Comparison of ENCODE assay signal across 10 cellular contexts in genomic region chr11:121389651-121390050, GRCh38.
DNase-seq lines count a peak whose midpoint lies in the region; ATAC-seq and TF ChIP-seq lines count a peak whose summit lies in the region.
"Had no signal": no experiment of that assay in that cellular context is flagged by ENCODE, and none has a peak within 500 bp of the region (broad histone marks: within the 10 kb centered on the region; RNA-seq: fewer than 3 reads in every experiment).

No MANE protein-coding gene starts in this region.

- H3K36me3 ChIP-seq in testis (ENCODE audit: low read depth, missing control alignments), result no peaks in the 10 kb centered on the region

- 41 to 48% methylated on average over 8 of the region's 8 CpGs for WGBS in testis, 2 donors

- H3K4me3 ChIP-seq in testis, result no peak overlapping the region

- DNase-seq in DMS 273 (lab: John Stamatoyannopoulos, UW; ENCODE audit: unreplicated experiment) (peak; percentile 74), DMS 273 treated with DMSO at 0.1 percent for 48 hours (lab: John Stamatoyannopoulos, UW) (no peak), caudate nucleus (lab: John Stamatoyannopoulos, UW) (peak in 45 of 61 donors; percentile 3 to 99 (median 16)), kidney tubule cell (ENCODE audit: low spot score) (peak; percentile 18), testis (peak; percentile 50), HK-2 (ENCODE audit: unreplicated experiment) (no peak), OCI-M2 (lab: John Stamatoyannopoulos, UW; ENCODE audit: unreplicated experiment) (no peak)
- no peak for DNase-seq in stimulated activated effector memory CD8-positive, alpha-beta T cell treated with anti-CD3 and anti-CD28 coated beads, Interleukin-12 subunit alpha, Interleukin-12 subunit beta, amount 100 ng/mL, for 72 hours (ENCODE audit: low spot score in 2 of 2)
- DNase-seq: activated gamma-delta T cell had no signal

- peaks cover 6% of the 10 kb centered on the region for H3K4me1 Mint-ChIP-seq in stimulated activated effector memory CD8-positive, alpha-beta T cell treated with anti-CD3 and anti-CD28 coated beads, Interleukin-12 subunit alpha, Interleukin-12 subunit beta, amount 100 ng/mL, for 72 hours

- no peak overlapping the region for H3K27ac ChIP-seq in caudate nucleus (ENCODE audit: low read depth, low read length)
- H3K27ac ChIP-seq in testis, result no peak overlapping the region
- H3K27ac ChIP-seq: 22Rv1 had no signal

- intact Hi-C loops in testis (cut with DNase I; ENCODE audit: low total_unique reads), result no loop called here

- no peaks in the 10 kb centered on the region for H3K9me3 Mint-ChIP-seq in stimulated activated effector memory CD8-positive, alpha-beta T cell treated with anti-CD3 and anti-CD28 coated beads, Interleukin-12 subunit alpha, Interleukin-12 subunit beta, amount 100 ng/mL, for 72 hours

- H3K27ac Mint-ChIP-seq in stimulated activated effector memory CD8-positive, alpha-beta T cell treated with anti-CD3 and anti-CD28 coated beads, Interleukin-12 subunit alpha, Interleukin-12 subunit beta, amount 100 ng/mL, for 72 hours, result no peak overlapping the region

- no peaks in the 10 kb centered on the region for H3K36me3 Mint-ChIP-seq in stimulated activated effector memory CD8-positive, alpha-beta T cell treated with anti-CD3 and anti-CD28 coated beads, Interleukin-12 subunit alpha, Interleukin-12 subunit beta, amount 100 ng/mL, for 72 hours

- no peak for ATAC-seq in stimulated activated effector memory CD8-positive, alpha-beta T cell treated with anti-CD3 and anti-CD28 coated beads, Interleukin-12 subunit alpha, Interleukin-12 subunit beta, amount 100 ng/mL, for 72 hours

- no peak for TF ChIP-seq POLR2A in testis (IDR thresholded peaks at IDR 0.05)

- no peaks in the 10 kb centered on the region for H3K27me3 ChIP-seq in testis

- peaks cover 10% of the 10 kb centered on the region for H3K4me1 ChIP-seq in testis

- no peak for TF ChIP-seq CTCF in testis (IDR thresholded peaks at IDR 0.05)

- no peaks in the 10 kb centered on the region for H3K9me3 ChIP-seq in testis

- H3K4me3 Mint-ChIP-seq in stimulated activated effector memory CD8-positive, alpha-beta T cell treated with anti-CD3 and anti-CD28 coated beads, Interleukin-12 subunit alpha, Interleukin-12 subunit beta, amount 100 ng/mL, for 72 hours, result no peak overlapping the region

Comparison
In these comparisons a context has a peak if more than half of its experiments do, and no peak if none do; other contexts are left out.
1. DNase-seq: peak in DMS 273 (single experiment), caudate nucleus (45 of 61), kidney tubule cell (single experiment) and testis (single experiment); none in DMS 273 treated with DMSO at 0.1 percent for 48 hours (single experiment), HK-2 (single experiment), stimulated activated effector memory CD8-positive, alpha-beta T cell treated with anti-CD3 and anti-CD28 coated beads, Interleukin-12 subunit alpha, Interleukin-12 subunit beta, amount 100 ng/mL, for 72 hours (0 of 2) and OCI-M2 (single experiment).